Comparison of ENCODE assay signal across 1 cellular context in the genomic region with DNA sequence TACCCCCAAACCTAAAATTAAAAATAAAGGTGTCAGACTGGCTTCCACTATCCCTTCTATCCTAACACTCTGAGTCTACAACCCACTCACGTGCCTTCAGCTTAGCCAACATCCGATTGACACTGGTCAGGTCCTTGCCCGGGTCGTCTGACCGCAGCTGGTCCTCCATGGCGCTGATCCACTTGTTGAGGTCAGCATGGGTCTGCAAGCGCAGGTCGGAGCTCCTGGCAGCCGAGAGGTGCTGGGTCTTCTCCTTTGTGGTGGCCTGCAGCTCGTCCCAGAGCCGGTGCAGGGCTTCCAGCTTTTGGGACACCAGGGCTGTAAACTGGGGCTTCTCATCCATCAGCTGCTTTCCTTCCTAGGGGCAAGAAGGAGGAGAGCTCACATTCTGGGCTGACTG.
TF ChIP-seq lines count a peak whose summit lies in the region.

No MANE protein-coding gene starts in this region.

TF ChIP-seq in H1, 55 proteins besides CTCF, POLR2A, EP300 and RAD21 (continued from another document):
- TF ChIP-seq, protein P1, sequence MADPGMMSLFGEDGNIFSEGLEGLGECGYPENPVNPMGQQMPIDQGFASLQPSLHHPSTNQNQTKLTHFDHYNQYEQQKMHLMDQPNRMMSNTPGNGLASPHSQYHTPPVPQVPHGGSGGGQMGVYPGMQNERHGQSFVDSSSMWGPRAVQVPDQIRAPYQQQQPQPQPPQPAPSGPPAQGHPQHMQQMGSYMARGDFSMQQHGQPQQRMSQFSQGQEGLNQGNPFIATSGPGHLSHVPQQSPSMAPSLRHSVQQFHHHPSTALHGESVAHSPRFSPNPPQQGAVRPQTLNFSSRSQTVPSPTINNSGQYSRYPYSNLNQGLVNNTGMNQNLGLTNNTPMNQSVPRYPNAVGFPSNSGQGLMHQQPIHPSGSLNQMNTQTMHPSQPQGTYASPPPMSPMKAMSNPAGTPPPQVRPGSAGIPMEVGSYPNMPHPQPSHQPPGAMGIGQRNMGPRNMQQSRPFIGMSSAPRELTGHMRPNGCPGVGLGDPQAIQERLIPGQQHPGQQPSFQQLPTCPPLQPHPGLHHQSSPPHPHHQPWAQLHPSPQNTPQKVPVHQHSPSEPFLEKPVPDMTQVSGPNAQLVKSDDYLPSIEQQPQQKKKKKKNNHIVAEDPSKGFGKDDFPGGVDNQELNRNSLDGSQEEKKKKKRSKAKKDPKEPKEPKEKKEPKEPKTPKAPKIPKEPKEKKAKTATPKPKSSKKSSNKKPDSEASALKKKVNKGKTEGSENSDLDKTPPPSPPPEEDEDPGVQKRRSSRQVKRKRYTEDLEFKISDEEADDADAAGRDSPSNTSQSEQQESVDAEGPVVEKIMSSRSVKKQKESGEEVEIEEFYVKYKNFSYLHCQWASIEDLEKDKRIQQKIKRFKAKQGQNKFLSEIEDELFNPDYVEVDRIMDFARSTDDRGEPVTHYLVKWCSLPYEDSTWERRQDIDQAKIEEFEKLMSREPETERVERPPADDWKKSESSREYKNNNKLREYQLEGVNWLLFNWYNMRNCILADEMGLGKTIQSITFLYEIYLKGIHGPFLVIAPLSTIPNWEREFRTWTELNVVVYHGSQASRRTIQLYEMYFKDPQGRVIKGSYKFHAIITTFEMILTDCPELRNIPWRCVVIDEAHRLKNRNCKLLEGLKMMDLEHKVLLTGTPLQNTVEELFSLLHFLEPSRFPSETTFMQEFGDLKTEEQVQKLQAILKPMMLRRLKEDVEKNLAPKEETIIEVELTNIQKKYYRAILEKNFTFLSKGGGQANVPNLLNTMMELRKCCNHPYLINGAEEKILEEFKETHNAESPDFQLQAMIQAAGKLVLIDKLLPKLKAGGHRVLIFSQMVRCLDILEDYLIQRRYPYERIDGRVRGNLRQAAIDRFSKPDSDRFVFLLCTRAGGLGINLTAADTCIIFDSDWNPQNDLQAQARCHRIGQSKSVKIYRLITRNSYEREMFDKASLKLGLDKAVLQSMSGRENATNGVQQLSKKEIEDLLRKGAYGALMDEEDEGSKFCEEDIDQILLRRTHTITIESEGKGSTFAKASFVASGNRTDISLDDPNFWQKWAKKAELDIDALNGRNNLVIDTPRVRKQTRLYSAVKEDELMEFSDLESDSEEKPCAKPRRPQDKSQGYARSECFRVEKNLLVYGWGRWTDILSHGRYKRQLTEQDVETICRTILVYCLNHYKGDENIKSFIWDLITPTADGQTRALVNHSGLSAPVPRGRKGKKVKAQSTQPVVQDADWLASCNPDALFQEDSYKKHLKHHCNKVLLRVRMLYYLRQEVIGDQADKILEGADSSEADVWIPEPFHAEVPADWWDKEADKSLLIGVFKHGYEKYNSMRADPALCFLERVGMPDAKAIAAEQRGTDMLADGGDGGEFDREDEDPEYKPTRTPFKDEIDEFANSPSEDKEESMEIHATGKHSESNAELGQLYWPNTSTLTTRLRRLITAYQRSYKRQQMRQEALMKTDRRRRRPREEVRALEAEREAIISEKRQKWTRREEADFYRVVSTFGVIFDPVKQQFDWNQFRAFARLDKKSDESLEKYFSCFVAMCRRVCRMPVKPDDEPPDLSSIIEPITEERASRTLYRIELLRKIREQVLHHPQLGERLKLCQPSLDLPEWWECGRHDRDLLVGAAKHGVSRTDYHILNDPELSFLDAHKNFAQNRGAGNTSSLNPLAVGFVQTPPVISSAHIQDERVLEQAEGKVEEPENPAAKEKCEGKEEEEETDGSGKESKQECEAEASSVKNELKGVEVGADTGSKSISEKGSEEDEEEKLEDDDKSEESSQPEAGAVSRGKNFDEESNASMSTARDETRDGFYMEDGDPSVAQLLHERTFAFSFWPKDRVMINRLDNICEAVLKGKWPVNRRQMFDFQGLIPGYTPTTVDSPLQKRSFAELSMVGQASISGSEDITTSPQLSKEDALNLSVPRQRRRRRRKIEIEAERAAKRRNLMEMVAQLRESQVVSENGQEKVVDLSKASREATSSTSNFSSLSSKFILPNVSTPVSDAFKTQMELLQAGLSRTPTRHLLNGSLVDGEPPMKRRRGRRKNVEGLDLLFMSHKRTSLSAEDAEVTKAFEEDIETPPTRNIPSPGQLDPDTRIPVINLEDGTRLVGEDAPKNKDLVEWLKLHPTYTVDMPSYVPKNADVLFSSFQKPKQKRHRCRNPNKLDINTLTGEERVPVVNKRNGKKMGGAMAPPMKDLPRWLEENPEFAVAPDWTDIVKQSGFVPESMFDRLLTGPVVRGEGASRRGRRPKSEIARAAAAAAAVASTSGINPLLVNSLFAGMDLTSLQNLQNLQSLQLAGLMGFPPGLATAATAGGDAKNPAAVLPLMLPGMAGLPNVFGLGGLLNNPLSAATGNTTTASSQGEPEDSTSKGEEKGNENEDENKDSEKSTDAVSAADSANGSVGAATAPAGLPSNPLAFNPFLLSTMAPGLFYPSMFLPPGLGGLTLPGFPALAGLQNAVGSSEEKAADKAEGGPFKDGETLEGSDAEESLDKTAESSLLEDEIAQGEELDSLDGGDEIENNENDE (IDR thresholded peaks at IDR 0.05; ENCODE audit: insufficient replicate concordance, low read length) = no peak
- TF ChIP-seq, protein P2, sequence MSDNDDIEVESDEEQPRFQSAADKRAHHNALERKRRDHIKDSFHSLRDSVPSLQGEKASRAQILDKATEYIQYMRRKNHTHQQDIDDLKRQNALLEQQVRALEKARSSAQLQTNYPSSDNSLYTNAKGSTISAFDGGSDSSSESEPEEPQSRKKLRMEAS (IDR thresholded peaks at IDR 0.05) = no peak
- no peak for TF ChIP-seq SRF (IDR thresholded peaks at IDR 0.05; ENCODE audit: low read depth, low read length)
- TF ChIP-seq KDM5A (IDR thresholded peaks at IDR 0.05; ENCODE audit: low read length) = no peak
- TF ChIP-seq, protein P3, sequence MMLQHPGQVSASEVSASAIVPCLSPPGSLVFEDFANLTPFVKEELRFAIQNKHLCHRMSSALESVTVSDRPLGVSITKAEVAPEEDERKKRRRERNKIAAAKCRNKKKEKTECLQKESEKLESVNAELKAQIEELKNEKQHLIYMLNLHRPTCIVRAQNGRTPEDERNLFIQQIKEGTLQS (IDR thresholded peaks at IDR 0.05; ENCODE audit: insufficient read depth, low read depth, low read length) = no peak
